ENCODE assay signal across 15 cellular contexts in the genomic region with DNA sequence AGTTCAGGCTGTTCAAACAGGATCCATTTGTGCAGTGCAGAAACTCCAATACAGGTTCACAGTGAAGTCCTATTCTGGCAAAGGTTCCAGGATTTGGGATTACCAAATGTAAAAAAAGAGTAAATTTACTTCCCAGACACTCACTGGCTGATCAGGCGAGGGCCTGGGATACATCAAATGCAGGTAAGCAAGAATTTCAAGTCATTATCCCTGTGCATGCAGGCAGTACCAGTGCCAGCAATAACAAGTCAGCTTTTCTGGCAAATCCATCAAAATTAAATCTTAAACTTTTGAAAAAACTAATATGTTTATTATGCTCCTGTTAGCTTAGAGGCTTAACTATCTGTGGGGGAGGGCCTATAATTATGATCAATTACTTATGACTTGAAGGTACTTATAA. TPM values are rescaled to one million over a fixed set of nuclear protein-coding genes. Genes with fewer than 3 reads are reported as not detected.
DNase-seq lines count a peak whose midpoint lies in the region; TF ChIP-seq lines count a peak whose summit lies in the region.
"Had no signal": no experiment of that assay in that cellular context is flagged by ENCODE, and none has a peak within 500 bp of the region (broad histone marks: within the 10 kb centered on the region; RNA-seq: fewer than 3 reads in every experiment).

No MANE protein-coding gene starts in this region.

- H3K27ac ChIP-seq in OCI-LY7 (ENCODE audit: low read depth, low read length, poor library complexity, severe bottlenecking) (no peak overlapping the region), stomach (peak overlapping the region in 3 of 5 donors; percentile 1 to 92 (median 89))
- H3K27ac ChIP-seq: suprapubic skin had no signal

- no peaks in the 10 kb centered on the region for H3K9me3 Mint-ChIP-seq in activated naive CD4-positive, alpha-beta T cell treated with anti-CD3 and anti-CD28 coated beads for 36 hours
- H3K9me3 Mint-ChIP-seq: activated B cell treated with CpG ODN at 0.5 μM for 24 hours had no signal

- peaks cover 58% of the 10 kb centered on the region for H3K4me1 Mint-ChIP-seq in activated naive CD4-positive, alpha-beta T cell treated with anti-CD3 and anti-CD28 coated beads for 36 hours (ENCODE audit: low read depth)

- H3K36me3 ChIP-seq in OCI-LY7 (ENCODE audit: insufficient read depth, low read length), result peaks cover 44% of the 10 kb centered on the region
- H3K36me3 ChIP-seq in endocrine pancreas (ENCODE audit: control insufficient read depth, insufficient read depth, low read length), result no peaks in the 10 kb centered on the region
- no peaks in the 10 kb centered on the region for H3K36me3 ChIP-seq in stomach
- H3K36me3 ChIP-seq: heart right ventricle, suprapubic skin had no signal

- H2AFZ ChIP-seq in OCI-LY7 (ENCODE audit: low read length), result no peak overlapping the region

- H3K9me3 ChIP-seq in OCI-LY7 (ENCODE audit: low read length) (no peaks in the 10 kb centered on the region), endocrine pancreas (ENCODE audit: control insufficient read depth, low read length) (no peaks in the 10 kb centered on the region), stomach (no peaks in the 10 kb centered on the region)
- H3K9me3 ChIP-seq: heart right ventricle, suprapubic skin had no signal

- no peak for DNase-seq in activated naive CD4-positive, alpha-beta T cell treated with anti-CD3 and anti-CD28 coated beads for 36 hours
- no peak for DNase-seq in activated naive CD4-positive, alpha-beta T cell treated with anti-CD3 and anti-CD28 coated beads, Interleukin-2, amount 50 U/mL, for 16 hours
- DNase-seq in OCI-LY7 (ENCODE audit: low spot score), result no peak
- DNase-seq in stomach, result no peak
- DNase-seq in NCI-H2107 treated with DMSO at 0.1 percent for 48 hours (lab: John Stamatoyannopoulos, UW; ENCODE audit: unreplicated experiment), result no peak
- no peak for DNase-seq in A172 (ENCODE audit: low spot score)
- no peak for DNase-seq in NCI-H1105 (lab: John Stamatoyannopoulos, UW)
- DNase-seq: activated B cell treated with CpG ODN at 0.5 μM for 24 hours; effector CD8-positive, alpha-beta T cell; GOT3; heart right ventricle; NCI-H2171 had no signal

- H3K27me3 ChIP-seq in endocrine pancreas (ENCODE audit: control insufficient read depth, insufficient read depth, low read length), result no peaks in the 10 kb centered on the region
- no peaks in the 10 kb centered on the region for H3K27me3 ChIP-seq in stomach
- H3K27me3 ChIP-seq: heart right ventricle, suprapubic skin had no signal

- H3K9me2 ChIP-seq in OCI-LY7 (ENCODE audit: insufficient read depth, low read length), result no peaks in the 10 kb centered on the region

- no TSS peak for BruUV-seq in OCI-LY7 (replicated peaks; lab: Mats Ljungman, UMichigan)

- no peaks in the 10 kb centered on the region for H4K20me1 ChIP-seq in OCI-LY7 (ENCODE audit: insufficient read depth, low read length)

- intact Hi-C loops in activated naive CD4-positive, alpha-beta T cell treated with anti-CD3 and anti-CD28 coated beads for 36 hours (cut with micrococcal nuclease), result loop anchor here (5.0 to 10.0 kb wide), 4 partner anchors 383 to 695 kb away; a partner anchor contains a TSS
- intact Hi-C loops in OCI-LY7 (cut with micrococcal nuclease; ENCODE audit: unreplicated experiment), result loop anchor here (10.0 kb wide), 4 partner anchors 225 to 885 kb away; a partner anchor contains a TSS
- intact Hi-C loops in stomach (cut with DNase I; ENCODE audit: low total_unique reads), result loop anchor here (10.0 kb wide), 1 partner anchor 135 kb away; no protein-coding TSS in a partner anchor

- no peaks in the 10 kb centered on the region for H3K27me3 Mint-ChIP-seq in activated naive CD4-positive, alpha-beta T cell treated with anti-CD3 and anti-CD28 coated beads for 36 hours (ENCODE audit: low read depth)
- H3K27me3 Mint-ChIP-seq: activated B cell treated with CpG ODN at 0.5 μM for 24 hours, progenitor cell of endocrine pancreas had no signal

- TF ChIP-seq POLR2A in stomach (IDR thresholded peaks at IDR 0.05), result no peak

- peak overlapping the region; percentile 89 for H3K4me3 Mint-ChIP-seq in activated naive CD4-positive, alpha-beta T cell treated with anti-CD3 and anti-CD28 coated beads for 36 hours

- WGBS in stomach, 5 donors, result 37 to 78% (median 47%) methylated on average over 1 of the region's 1 CpG

- H3K4me2 ChIP-seq in OCI-LY7 (ENCODE audit: low read length), result peak overlapping the region; percentile 95

- POLR2A ChIA-PET in OCI-LY7 (lab: Charles Lee), result interaction anchor here (1.0 to 5.0 kb wide), 5 partner anchors 9 to 215 kb away, joined by 3 to 45 read pairs (median 4); no protein-coding TSS in a partner anchor

- peaks cover 53% of the 10 kb centered on the region for H3K36me3 Mint-ChIP-seq in activated naive CD4-positive, alpha-beta T cell treated with anti-CD3 and anti-CD28 coated beads for 36 hours (ENCODE audit: low read depth)

- H3K79me2 ChIP-seq in OCI-LY7 (ENCODE audit: insufficient read depth, low read depth, low read length), result peaks cover 76% of the 10 kb centered on the region

- H3K4me3 ChIP-seq in OCI-LY7 (ENCODE audit: low read depth, low read length, poor library complexity, severe bottlenecking) (peak overlapping the region; percentile 77), endocrine pancreas (ENCODE audit: control insufficient read depth, insufficient read depth, low read length) (peak overlapping the region; percentile 96), stomach (no peak overlapping the region)
- H3K4me3 ChIP-seq: suprapubic skin had no signal

- no peak overlapping the region for H3K9ac ChIP-seq in endocrine pancreas (ENCODE audit: control insufficient read depth, insufficient read depth, low read length)

- H3K4me1 ChIP-seq in OCI-LY7 (ENCODE audit: insufficient read depth, low read length, poor library complexity, severe bottlenecking) (peaks cover 28% of the 10 kb centered on the region), endocrine pancreas (ENCODE audit: control insufficient read depth, insufficient read depth, low read length) (peaks cover 35% of the 10 kb centered on the region), stomach (peaks cover 14 to 78% (median 53%) of the 10 kb centered on the region in 4 donors)

- TF ChIP-seq CTCF in OCI-LY7 (conservative IDR thresholded peaks at IDR 0.05; ENCODE audit: low read length) (no peak), stomach (IDR thresholded peaks at IDR 0.05) (no peak)

- CTCF ChIA-PET in activated naive CD4-positive, alpha-beta T cell treated with anti-CD3 and anti-CD28 coated beads for 36 hours (lab: Charles Lee), result interaction anchor here (0.6 to 3.7 kb wide), 8 partner anchors 12 to 208 kb away, joined by 3 to 38 read pairs (median 3); no protein-coding TSS in a partner anchor
- CTCF ChIA-PET in OCI-LY7 (lab: Charles Lee; ENCODE audit: unreplicated experiment), result interaction anchor here (0.7 to 1.4 kb wide), 2 partner anchors 17 to 196 kb away, joined by 3 to 4 read pairs; no protein-coding TSS in a partner anchor

- no peak for TF ChIP-seq EP300 in stomach (IDR thresholded peaks at IDR 0.05)

- H3K27ac Mint-ChIP-seq in activated naive CD4-positive, alpha-beta T cell treated with anti-CD3 and anti-CD28 coated beads for 36 hours, result peak overlapping the region; percentile 98
- H3K27ac Mint-ChIP-seq: activated B cell treated with CpG ODN at 0.5 μM for 24 hours, progenitor cell of endocrine pancreas had no signal

RNA-seq across cellular contexts. Expression of a gene that starts 6.3 kb away (rescaled TPM):
- 100 to 1,000 TPM in 1 of 2 experiments, 10 to 100 TPM in 1; 99.4 to 101 TPM for total RNA-seq in activated naive CD4-positive, alpha-beta T cell treated with anti-CD3 and anti-CD28 coated beads for 36 hours
- total RNA-seq in OCI-LY7 (2014; rRNA removed; shearing (Covaris generic)), result 43.6 and 44.1 TPM in 2 replicates
- total RNA-seq in OCI-LY7 (2022) (35.5 and 45.4 TPM in 2 replicates), stomach (10 to 100 TPM; 14.0 to 86.3 (median 17.1) TPM)
- 1 to 10 TPM; 2.6 to 4.9 (median 4.8) TPM for polyA plus RNA-seq in stomach
- total RNA-seq in A172 (2014; rRNA removed; shearing (Covaris generic)), result 136 and 140 TPM in 2 replicates

Comparison
In these comparisons a context has a peak if more than half of its experiments do, and no peak if none do; other contexts are left out.
1. H3K4me3 ChIP-seq: peak in OCI-LY7 (single experiment) and endocrine pancreas (single experiment); none in stomach (0 of 4).